Comparison of ENCODE assay signal across 27 cellular contexts in genomic region chr10:98457762-98458161, GRCh38.
"Had no signal": no experiment of that assay in that cellular context is flagged by ENCODE, and none has a peak within 500 bp of the region (broad histone marks: within the 10 kb centered on the region; RNA-seq: fewer than 3 reads in every experiment).

No MANE protein-coding gene starts in this region.

- H3K27ac ChIP-seq: adrenal gland, Peyer's patch, RWPE1, SJSA1 had no signal

- H3K27me3 ChIP-seq: adrenal gland, Peyer's patch, SJSA1 had no signal

- ATAC-seq: activated CD8-positive, alpha-beta T cell treated with anti-CD3 and anti-CD28 coated beads, Interleukin-2, amount 10 ng/mL, durations not matched to agents 7 days and 5 days; WTC11 had no signal

- H3K4me3 ChIP-seq: adrenal gland, Peyer's patch, SJSA1 had no signal

- H3K27ac Mint-ChIP-seq: activated CD8-positive, alpha-beta T cell treated with anti-CD3 and anti-CD28 coated beads, Interleukin-2, amount 10 ng/mL, durations not matched to agents 7 days and 5 days; activated naive CD8-positive, alpha-beta T cell treated with anti-CD3 and anti-CD28 coated beads, Interleukin-2, amount 10 ng/mL, durations not matched to agents 7 days and 5 days; T-helper 1 cell treated with Interleukin-12 subunit alpha and Interleukin-12 subunit beta and Interleukin-4 antibody, amounts not matched to agents 30 μg/mL and 1 μg/mL, for 36 hours; WTC11 had no signal

- DNase-seq: activated CD4-positive, alpha-beta T cell treated with anti-CD3 and anti-CD28 coated beads for 48 hours; activated CD4-positive, alpha-beta T cell treated with anti-CD3 and anti-CD28 coated beads, Interleukin-2, amount 50 U/mL, for 4 hours; activated CD4-positive, CD25-positive, alpha-beta regulatory T cell treated with anti-CD3 and anti-CD28 coated beads, Interleukin-2, amount 50 U/mL, for 72 hours; activated CD8-positive, alpha-beta memory T cell treated with anti-CD3 and anti-CD28 coated beads, Interleukin-2, amount 50 U/mL, for 48 hours; activated CD8-positive, alpha-beta T cell treated with anti-CD3 and anti-CD28 coated beads, Interleukin-2, amount 10 ng/mL, durations not matched to agents 7 days and 5 days; activated naive CD4-positive, alpha-beta T cell treated with anti-CD3 and anti-CD28 coated beads, Interleukin-2, amount 50 U/mL, for 16 hours; activated naive CD8-positive, alpha-beta T cell treated with anti-CD3 and anti-CD28 coated beads, Interleukin-2, amount 10 ng/mL, durations not matched to agents 7 days and 5 days; activated T-cell treated with anti-CD3 and anti-CD28 coated beads, Interleukin-2, amount 50 U/mL, for 1 hour; adrenal gland; anterior cingulate cortex; Karpas-422; MM.1S; NCI-H1105; NCI-H1436; NCI-H1694 treated with DMSO at 0.1 percent for 48 hours; NCI-H2029 treated with DMSO at 0.1 percent for 48 hours; NCI-H345; NCI-H510A; NCI-H526 treated with DMSO at 0.1 percent for 48 hours; NCI-H82; Peyer's patch; Right ventricle myocardium superior had no signal

- H3K4me3 Mint-ChIP-seq: activated CD8-positive, alpha-beta T cell treated with anti-CD3 and anti-CD28 coated beads, Interleukin-2, amount 10 ng/mL, durations not matched to agents 7 days and 5 days; activated naive CD8-positive, alpha-beta T cell treated with anti-CD3 and anti-CD28 coated beads, Interleukin-2, amount 10 ng/mL, durations not matched to agents 7 days and 5 days; central memory CD8-positive, alpha-beta T cell; T-helper 1 cell treated with Interleukin-12 subunit alpha and Interleukin-12 subunit beta and Interleukin-4 antibody, amounts not matched to agents 30 μg/mL and 1 μg/mL, for 36 hours; WTC11 had no signal

- H3K36me3 ChIP-seq: adrenal gland, Peyer's patch, SJSA1 had no signal

- H3K4me1 Mint-ChIP-seq: activated naive CD8-positive, alpha-beta T cell treated with anti-CD3 and anti-CD28 coated beads, Interleukin-2, amount 10 ng/mL, durations not matched to agents 7 days and 5 days; central memory CD8-positive, alpha-beta T cell had no signal

- H3K36me3 Mint-ChIP-seq: activated naive CD8-positive, alpha-beta T cell treated with anti-CD3 and anti-CD28 coated beads, Interleukin-2, amount 10 ng/mL, durations not matched to agents 7 days and 5 days; WTC11 had no signal

- H3K9me3 Mint-ChIP-seq: activated naive CD8-positive, alpha-beta T cell treated with anti-CD3 and anti-CD28 coated beads, Interleukin-2, amount 10 ng/mL, durations not matched to agents 7 days and 5 days; central memory CD8-positive, alpha-beta T cell; T-helper 1 cell treated with Interleukin-12 subunit alpha and Interleukin-12 subunit beta and Interleukin-4 antibody, amounts not matched to agents 30 μg/mL and 1 μg/mL, for 36 hours; WTC11 had no signal

- H3K4me1 ChIP-seq: Peyer's patch had no signal

- H3K9me3 ChIP-seq: adrenal gland, Peyer's patch, SJSA1 had no signal
